25 cellular contexts compared by ENCODE assay signal in the genomic region with DNA sequence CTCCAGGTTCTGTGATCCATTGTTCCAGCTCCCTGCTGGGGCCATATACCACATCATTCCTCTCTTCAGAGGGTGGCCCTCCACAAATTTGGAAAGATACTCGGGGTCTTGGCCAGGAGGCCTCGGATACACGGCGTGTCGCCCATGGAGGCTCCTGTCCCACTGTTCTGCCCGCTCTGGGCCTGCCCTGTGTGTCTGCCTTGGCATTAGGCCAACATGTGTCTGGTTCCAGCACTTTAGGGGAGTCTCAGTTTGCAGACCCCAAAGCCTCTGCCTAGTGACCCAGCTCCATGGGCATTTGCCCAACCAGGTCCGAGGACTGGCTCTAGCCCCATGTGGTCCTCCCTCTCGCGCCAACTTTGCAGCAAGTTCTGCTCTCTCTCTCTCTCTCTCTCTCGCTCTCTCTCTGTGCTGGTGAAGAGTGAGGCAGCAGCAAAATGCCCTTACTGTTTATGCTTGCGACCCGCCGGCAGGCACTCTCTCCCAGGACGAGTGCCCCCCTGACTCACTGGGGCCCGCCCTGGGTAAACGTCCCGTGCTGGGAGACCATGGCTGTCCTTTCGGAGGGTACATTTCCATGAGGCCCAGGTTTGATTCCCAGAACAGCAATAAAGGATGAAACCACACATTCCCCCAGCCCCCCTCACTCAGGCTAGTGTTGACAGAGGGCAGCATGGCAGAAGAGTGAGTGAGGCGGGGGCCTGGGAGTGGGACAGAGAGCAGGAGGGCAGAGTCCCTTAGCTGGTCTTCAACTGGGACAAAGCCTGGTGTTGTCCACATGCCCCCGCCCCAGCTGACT.
"Had no signal": no experiment of that assay in that cellular context is flagged by ENCODE, and none has a peak within 500 bp of the region (broad histone marks: within the 10 kb centered on the region; RNA-seq: fewer than 3 reads in every experiment).

No MANE protein-coding gene starts in this region.

- H3K4me1 Mint-ChIP-seq: endodermal cell; natural killer cell; neural progenitor cell; stimulated activated effector memory CD8-positive, alpha-beta T cell treated with anti-CD3 and anti-CD28 coated beads, Interleukin-12 subunit alpha, Interleukin-12 subunit beta, amount 100 ng/mL, for 72 hours had no signal

- H3K36me3 ChIP-seq: colonic mucosa, gastrocnemius medialis, heart left ventricle, neural progenitor cell, prostate gland, right atrium auricular region, sigmoid colon, stomach, thyroid gland had no signal

- H3K27me3 ChIP-seq: colonic mucosa, right atrium auricular region, sigmoid colon, thyroid gland had no signal

- H3K4me2 ChIP-seq: hepatocyte, neural progenitor cell had no signal

- H3K9me3 ChIP-seq: colonic mucosa, gastrocnemius medialis, heart left ventricle, prostate gland, right atrium auricular region, sigmoid colon, stomach, thyroid gland had no signal

- H2AFZ ChIP-seq: hepatocyte had no signal

- H3K27ac Mint-ChIP-seq: dendritic cell treated with granulocyte-macrophage colony-stimulating factor and Interleukin-4, amounts not matched to agents 40 ng/mL and 50 ng/mL, for 4 days; endodermal cell; natural killer cell; neural progenitor cell; stimulated activated effector memory CD8-positive, alpha-beta T cell treated with anti-CD3 and anti-CD28 coated beads, Interleukin-12 subunit alpha, Interleukin-12 subunit beta, amount 100 ng/mL, for 72 hours had no signal

- H3K27ac ChIP-seq: colonic mucosa, epithelial cell of prostate, gastrocnemius medialis, heart left ventricle, hepatocyte, neural progenitor cell, prostate gland, right atrium auricular region, sigmoid colon, stomach, thyroid gland had no signal

- H3K36me3 Mint-ChIP-seq: natural killer cell; neural progenitor cell; stimulated activated effector memory CD8-positive, alpha-beta T cell treated with anti-CD3 and anti-CD28 coated beads, Interleukin-12 subunit alpha, Interleukin-12 subunit beta, amount 100 ng/mL, for 72 hours had no signal

- H3K9ac ChIP-seq: neural progenitor cell had no signal

- H3K4me1 ChIP-seq: colonic mucosa, neural progenitor cell, prostate gland, right atrium auricular region, sigmoid colon, stomach, thyroid gland had no signal

- H3K4me3 Mint-ChIP-seq: dendritic cell treated with granulocyte-macrophage colony-stimulating factor and Interleukin-4, amounts not matched to agents 40 ng/mL and 50 ng/mL, for 4 days; endodermal cell; natural killer cell; neural progenitor cell; stimulated activated effector memory CD8-positive, alpha-beta T cell treated with anti-CD3 and anti-CD28 coated beads, Interleukin-12 subunit alpha, Interleukin-12 subunit beta, amount 100 ng/mL, for 72 hours had no signal

- ATAC-seq: esophagus mucosa; gastrocnemius medialis; heart left ventricle; left lobe of liver; natural killer cell; stimulated activated effector memory CD8-positive, alpha-beta T cell treated with anti-CD3 and anti-CD28 coated beads, Interleukin-12 subunit alpha, Interleukin-12 subunit beta, amount 100 ng/mL, for 72 hours had no signal

- H3K79me2 ChIP-seq: hepatocyte had no signal

- H3K4me3 ChIP-seq: colonic mucosa, gastrocnemius medialis, heart left ventricle, hepatocyte, neural progenitor cell, prostate gland, right atrium auricular region, sigmoid colon, stomach, thyroid gland had no signal

- H3K9me3 Mint-ChIP-seq: dendritic cell treated with granulocyte-macrophage colony-stimulating factor and Interleukin-4, amounts not matched to agents 40 ng/mL and 50 ng/mL, for 4 days; endodermal cell; natural killer cell; neural progenitor cell; stimulated activated effector memory CD8-positive, alpha-beta T cell treated with anti-CD3 and anti-CD28 coated beads, Interleukin-12 subunit alpha, Interleukin-12 subunit beta, amount 100 ng/mL, for 72 hours had no signal

- DNase-seq: colonic mucosa; effector CD8-positive, alpha-beta T cell; endodermal cell; foreskin fibroblast; gastrocnemius medialis; heart left ventricle; kidney; mesendoderm; natural killer cell; sigmoid colon; stimulated activated CD4-positive, alpha-beta T cell treated with anti-CD3 and anti-CD28 coated beads, Interleukin-2, amount 100 ng/mL, for 24 hours; stimulated activated CD4-positive, alpha-beta T cell treated with anti-CD3 and anti-CD28 coated beads, Interleukin-4, amount 100 ng/mL, for 24 hours; stimulated activated naive CD4-positive, alpha-beta T cell treated with Interleukin-2 at 50 U/mL for 16 hours; stomach; thyroid gland; trophoblast cell had no signal
